ENCODE assay signal across 15 cellular contexts in the genomic region with DNA sequence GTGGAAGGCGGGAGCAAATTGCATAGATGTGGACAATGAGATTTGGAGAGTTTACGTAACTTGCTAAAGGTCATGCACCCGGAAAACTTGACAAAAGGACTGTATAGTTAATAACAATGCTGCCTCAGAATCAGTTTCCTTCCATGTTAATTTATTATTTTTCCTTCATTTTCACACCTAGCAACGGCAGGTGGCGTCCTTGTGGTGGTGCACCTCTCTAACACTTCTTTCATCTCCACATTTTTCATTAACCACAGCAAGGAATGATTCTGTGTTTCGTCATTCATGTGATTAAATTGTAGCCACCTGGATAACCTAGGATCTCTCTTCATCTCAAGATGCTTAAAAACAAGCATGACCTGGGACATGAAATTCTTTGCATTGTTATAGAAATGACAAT.
A peak's percentile ranks its signal among the peaks of the same experiment; 100 is the strongest.
DNase-seq lines count a peak whose midpoint lies in the region; ATAC-seq and TF ChIP-seq lines count a peak whose summit lies in the region.
"Had no signal": no experiment of that assay in that cellular context is flagged by ENCODE, and none has a peak within 500 bp of the region (broad histone marks: within the 10 kb centered on the region; RNA-seq: fewer than 3 reads in every experiment).

No MANE protein-coding gene starts in this region.

- H3K9me2 ChIP-seq in DOHH2 (replicated peaks; ENCODE audit: control insufficient read depth, low read length) = no peaks in the 10 kb centered on the region

- H3F3A ChIP-seq in DOHH2 (ENCODE audit: control insufficient read depth, insufficient read depth) = no peaks in the 10 kb centered on the region

- POLR2A ChIA-PET in Panc1 (lab: Charles Lee) = no interaction called here
- POLR2A ChIA-PET in activated CD4-positive, alpha-beta memory T cell treated with anti-CD3 and anti-CD28 coated beads for 36 hours (lab: Charles Lee) = no interaction called here

- no peak overlapping the region for H3K4me3 ChIP-seq in DOHH2 (ENCODE audit: low read length)
- H3K4me3 ChIP-seq in Panc1 (ENCODE audit: low read depth in 2 of 2, low read length in 2 of 2) = no peak overlapping the region

- intact Hi-C loops in Panc1 (cut with micrococcal nuclease; ENCODE audit: unreplicated experiment) = no loop called here
- intact Hi-C loops in activated CD4-positive, alpha-beta memory T cell treated with anti-CD3 and anti-CD28 coated beads for 36 hours (cut with micrococcal nuclease) = no loop called here

- H4K20me1 ChIP-seq in DOHH2 (ENCODE audit: control insufficient read depth, insufficient read depth, low read depth, low read length) = no peaks in the 10 kb centered on the region

- H3K27me3 ChIP-seq in DOHH2 (ENCODE audit: control insufficient read depth, low read length) = no peaks in the 10 kb centered on the region
- H3K27me3 ChIP-seq in Panc1 (ENCODE audit: control insufficient read depth, insufficient read depth, low read length) = no peaks in the 10 kb centered on the region
- H3K27me3 ChIP-seq: brain microvascular endothelial cell, foreskin keratinocyte, neutrophil had no signal

- H3K36me3 Mint-ChIP-seq in activated CD4-positive, alpha-beta memory T cell treated with anti-CD3 and anti-CD28 coated beads for 36 hours = no peaks in the 10 kb centered on the region
- H3K36me3 Mint-ChIP-seq: CD4-positive, CD25-positive, alpha-beta regulatory T cell had no signal

- BruUV-seq in Panc1 (replicated peaks; lab: Mats Ljungman, UMichigan) = no TSS peak

- CTCF ChIA-PET in Panc1 (lab: Charles Lee) = no interaction called here
- CTCF ChIA-PET in activated CD4-positive, alpha-beta memory T cell treated with anti-CD3 and anti-CD28 coated beads for 36 hours (lab: Charles Lee) = no interaction called here

- H3K27me3 Mint-ChIP-seq in activated CD4-positive, alpha-beta memory T cell treated with anti-CD3 and anti-CD28 coated beads for 36 hours = no peaks in the 10 kb centered on the region
- H3K27me3 Mint-ChIP-seq: CD4-positive, CD25-positive, alpha-beta regulatory T cell had no signal

- H3K4me1 ChIP-seq in DOHH2 (ENCODE audit: control insufficient read depth, low read length) (no peaks in the 10 kb centered on the region), Panc1 (ENCODE audit: control insufficient read depth, insufficient read depth, low read length) (no peaks in the 10 kb centered on the region)
- H3K4me1 ChIP-seq: foreskin keratinocyte had no signal

- no peaks in the 10 kb centered on the region for H3K9me3 ChIP-seq in DOHH2 (ENCODE audit: control insufficient read depth, insufficient read depth, low read length)
- H3K9me3 ChIP-seq in Panc1 (ENCODE audit: control insufficient read depth, insufficient read depth, low read depth, low read length) = no peaks in the 10 kb centered on the region
- H3K9me3 ChIP-seq: neutrophil had no signal

- peak; percentile 19 for TF ChIP-seq CTCF in DOHH2 (IDR thresholded peaks at IDR 0.05; ENCODE audit: low read depth, low read length, poor library complexity, severe bottlenecking)
- peak; percentile 53 for TF ChIP-seq CTCF in LNCAP (IDR thresholded peaks at IDR 0.05)
- peak; percentile 15; the same call in 1 of the 2 replicates for TF ChIP-seq CTCF in Panc1 (IDR thresholded peaks at IDR 0.05)

- no peaks in the 10 kb centered on the region for H3K79me2 ChIP-seq in DOHH2 (ENCODE audit: control insufficient read depth, low read length)

- no peaks in the 10 kb centered on the region for H3K4me1 Mint-ChIP-seq in activated CD4-positive, alpha-beta memory T cell treated with anti-CD3 and anti-CD28 coated beads for 36 hours (ENCODE audit: low read depth)
- H3K4me1 Mint-ChIP-seq: CD4-positive, CD25-positive, alpha-beta regulatory T cell had no signal

- H3K27ac ChIP-seq in DOHH2 (ENCODE audit: low read depth, low read length) = no peak overlapping the region
- no peak overlapping the region for H3K27ac ChIP-seq in Panc1 (ENCODE audit: low read length)
- H3K27ac ChIP-seq: brain microvascular endothelial cell, foreskin keratinocyte, neutrophil had no signal

- H3K4me3 Mint-ChIP-seq in activated CD4-positive, alpha-beta memory T cell treated with anti-CD3 and anti-CD28 coated beads for 36 hours = no peak overlapping the region
- H3K4me3 Mint-ChIP-seq: CD4-positive, CD25-positive, alpha-beta regulatory T cell had no signal

- no peak overlapping the region for H3K4me2 ChIP-seq in DOHH2 (ENCODE audit: low read length)

- in situ Hi-C loops in Panc1 (cut with HindIII; ENCODE audit: low pct_unique_long_range_greater_than_20kb, low sequenced_read_pairs) = no loop called here

- H3K36me3 ChIP-seq in DOHH2 (ENCODE audit: control insufficient read depth, low read length) (no peaks in the 10 kb centered on the region), Panc1 (ENCODE audit: control insufficient read depth, insufficient read depth, low read length) (no peaks in the 10 kb centered on the region)
- H3K36me3 ChIP-seq: brain microvascular endothelial cell, neutrophil had no signal

- H3K27ac Mint-ChIP-seq in activated CD4-positive, alpha-beta memory T cell treated with anti-CD3 and anti-CD28 coated beads for 36 hours = no peak overlapping the region
- H3K27ac Mint-ChIP-seq: CD4-positive, CD25-positive, alpha-beta regulatory T cell had no signal

- ATAC-seq in Panc1 (no peak), HG03095 (IDR thresholded peaks at IDR 0.05; ENCODE audit: unreplicated experiment) (no peak), GM18870 (IDR thresholded peaks at IDR 0.05; ENCODE audit: unreplicated experiment) (no peak)
- ATAC-seq: foreskin keratinocyte; stimulated activated naive CD8-positive, alpha-beta T cell treated with anti-CD3 and anti-CD28 coated beads, Interleukin-15, Interleukin-2, amounts not matched to agents 100 U/mL and 50 U/mL, for 24 hours had no signal

- DNase-seq in Panc1 (ENCODE audit: low read depth, low spot score) = peak; percentile 5
- DNase-seq in glomerular endothelial cell (ENCODE audit: extremely low read depth, low read depth, low spot score) = peak; percentile 23
- DNase-seq in activated CD4-positive, alpha-beta memory T cell treated with anti-CD3 and anti-CD28 coated beads for 36 hours = no peak
- DNase-seq: brain microvascular endothelial cell; CD4-positive, CD25-positive, alpha-beta regulatory T cell; effector memory CD4-positive, alpha-beta T cell; foreskin keratinocyte; NCI-H345; SIG-M5; stimulated activated naive CD8-positive, alpha-beta T cell treated with anti-CD3 and anti-CD28 coated beads, Interleukin-15, Interleukin-2, amounts not matched to agents 100 U/mL and 50 U/mL, for 24 hours had no signal

- peaks cover 4% of the 10 kb centered on the region for H3K9me3 Mint-ChIP-seq in activated CD4-positive, alpha-beta memory T cell treated with anti-CD3 and anti-CD28 coated beads for 36 hours
